18 cellular contexts compared by ENCODE assay signal in genomic region chr11:100888836-100889235, GRCh38.
"Had no signal": no experiment of that assay in that cellular context is flagged by ENCODE, and none has a peak within 500 bp of the region (broad histone marks: within the 10 kb centered on the region; RNA-seq: fewer than 3 reads in every experiment).

No MANE protein-coding gene starts in this region.

- H3K4me3 Mint-ChIP-seq: naive thymus-derived CD4-positive, alpha-beta T cell; type B pancreatic cell had no signal

- H3K36me3 ChIP-seq: gastrocnemius medialis, heart right ventricle, pancreas, suprapubic skin, thyroid gland, uterus had no signal

- H3K9me3 ChIP-seq: gastrocnemius medialis, heart right ventricle, pancreas, suprapubic skin, thyroid gland, uterus had no signal

- H3K4me1 ChIP-seq: gastrocnemius medialis, pancreas, suprapubic skin, thyroid gland, uterus had no signal

- ATAC-seq: esophagus mucosa; gastrocnemius medialis; heart right ventricle; left ventricle myocardium superior; naive thymus-derived CD4-positive, alpha-beta T cell; pancreas; right cardiac atrium; stimulated activated naive CD8-positive, alpha-beta T cell treated with anti-CD3 and anti-CD28 coated beads, Interleukin-15, Interleukin-2, amounts not matched to agents 100 U/mL and 50 U/mL, for 24 hours had no signal

- H3K27me3 ChIP-seq: gastrocnemius medialis, heart right ventricle, pancreas, suprapubic skin, thyroid gland, uterus had no signal

- H3K4me1 Mint-ChIP-seq: naive thymus-derived CD4-positive, alpha-beta T cell had no signal

- DNase-seq: effector memory CD4-positive, alpha-beta T cell; gastrocnemius medialis; heart right ventricle; hypothalamus; islet precursor cell; left ventricle myocardium superior; naive thymus-derived CD4-positive, alpha-beta T cell; pancreas; right cardiac atrium; small intestine; stimulated activated CD4-positive, alpha-beta T cell treated with anti-CD3 and anti-CD28 coated beads, Interleukin-2, amount 100 ng/mL, for 48 hours; stimulated activated naive CD8-positive, alpha-beta T cell treated with anti-CD3 and anti-CD28 coated beads, Interleukin-15, Interleukin-2, amounts not matched to agents 100 U/mL and 50 U/mL, for 24 hours; thyroid gland; uterus had no signal

- H3K27ac Mint-ChIP-seq: naive thymus-derived CD4-positive, alpha-beta T cell; progenitor cell of endocrine pancreas; type B pancreatic cell had no signal

- H3K36me3 Mint-ChIP-seq: naive thymus-derived CD4-positive, alpha-beta T cell; type B pancreatic cell had no signal

- H3K27me3 Mint-ChIP-seq: naive thymus-derived CD4-positive, alpha-beta T cell; progenitor cell of endocrine pancreas; type B pancreatic cell had no signal

- H3K4me3 ChIP-seq: gastrocnemius medialis, heart right ventricle, pancreas, suprapubic skin, thyroid gland, uterus had no signal

- H3K27ac ChIP-seq: gastrocnemius medialis, heart right ventricle, pancreas, suprapubic skin, thyroid gland, uterus had no signal

- H3K9me3 Mint-ChIP-seq: type B pancreatic cell had no signal
